18 cellular contexts compared by ENCODE assay signal in genomic region chr3:186613637-186614265, GRCh38. TPM values are rescaled to one million over a fixed set of nuclear protein-coding genes. Genes with fewer than 3 reads are reported as not detected.
"Had no signal": no experiment of that assay in that cellular context is flagged by ENCODE, and none has a peak within 500 bp of the region (broad histone marks: within the 10 kb centered on the region; RNA-seq: fewer than 3 reads in every experiment).

No MANE protein-coding gene starts in this region.

- H3K27ac Mint-ChIP-seq: endodermal cell had no signal

- H3K4me3 Mint-ChIP-seq: endodermal cell had no signal

- H3K4me3 ChIP-seq: lung, pancreas, skin epidermis, thyroid gland had no signal

- H3K9me3 Mint-ChIP-seq: activated naive CD4-positive, alpha-beta T cell treated with anti-CD3 and anti-CD28 coated beads, Interleukin-2, amount 50 U/mL, for 72 hours; endodermal cell had no signal

- H3K36me3 Mint-ChIP-seq: activated naive CD4-positive, alpha-beta T cell treated with anti-CD3 and anti-CD28 coated beads, Interleukin-2, amount 50 U/mL, for 72 hours had no signal

- H3K27ac ChIP-seq: brain microvascular endothelial cell, pancreas, skin epidermis, thyroid gland had no signal

- DNase-seq: activated CD4-positive, alpha-beta T cell treated with anti-CD3 and anti-CD28 coated beads, Interleukin-2, amount 50 U/mL, for 1 hour; activated T-cell treated with anti-CD3 and anti-CD28 coated beads for 4 hours; amniotic stem cell; brain microvascular endothelial cell; endodermal cell; hypothalamus; left cardiac atrium; midbrain; pancreas; retina; thyroid gland had no signal

- H3K9me3 ChIP-seq: pancreas, thyroid gland had no signal

- H3K27me3 ChIP-seq: brain microvascular endothelial cell, pancreas, thyroid gland had no signal

- H3K36me3 ChIP-seq: brain microvascular endothelial cell, pancreas, thyroid gland had no signal

- ATAC-seq: activated naive CD4-positive, alpha-beta T cell treated with anti-CD3 and anti-CD28 coated beads, Interleukin-2, amount 50 U/mL, for 72 hours; left cardiac atrium; pancreas had no signal

- FAIRE-seq: pancreas, urothelium cell line had no signal

RNA-seq across cellular contexts. Expression of gene AHSG, which starts 0.9 kb away (rescaled TPM):
- total RNA-seq: activated CD8-positive, alpha-beta memory T cell treated with anti-CD3 and anti-CD28 coated beads for 36 hours; dermis microvascular lymphatic vessel endothelial cell; endodermal cell; glomerular endothelial cell; thyroid gland had no signal

RNA-seq across cellular contexts. Expression of gene FETUB, which starts 26.4 kb away (rescaled TPM):
- total RNA-seq: activated CD8-positive, alpha-beta memory T cell treated with anti-CD3 and anti-CD28 coated beads for 36 hours; activated naive CD4-positive, alpha-beta T cell treated with anti-CD3 and anti-CD28 coated beads, Interleukin-2, amount 50 U/mL, for 72 hours; dermis microvascular lymphatic vessel endothelial cell; endodermal cell; glomerular endothelial cell; left cardiac atrium; lung; pancreas; thyroid gland had no signal
- polyA plus RNA-seq: lung, pancreas had no signal

RNA-seq across cellular contexts. Expression of gene HRG, which starts 52.1 kb away (rescaled TPM):
- total RNA-seq: activated CD8-positive, alpha-beta memory T cell treated with anti-CD3 and anti-CD28 coated beads for 36 hours; activated naive CD4-positive, alpha-beta T cell treated with anti-CD3 and anti-CD28 coated beads, Interleukin-2, amount 50 U/mL, for 72 hours; dermis microvascular lymphatic vessel endothelial cell; endodermal cell; glomerular endothelial cell had no signal
- polyA plus RNA-seq: lung, pancreas had no signal
